Comparison of ENCODE assay signal across 26 cellular contexts in the genomic region with DNA sequence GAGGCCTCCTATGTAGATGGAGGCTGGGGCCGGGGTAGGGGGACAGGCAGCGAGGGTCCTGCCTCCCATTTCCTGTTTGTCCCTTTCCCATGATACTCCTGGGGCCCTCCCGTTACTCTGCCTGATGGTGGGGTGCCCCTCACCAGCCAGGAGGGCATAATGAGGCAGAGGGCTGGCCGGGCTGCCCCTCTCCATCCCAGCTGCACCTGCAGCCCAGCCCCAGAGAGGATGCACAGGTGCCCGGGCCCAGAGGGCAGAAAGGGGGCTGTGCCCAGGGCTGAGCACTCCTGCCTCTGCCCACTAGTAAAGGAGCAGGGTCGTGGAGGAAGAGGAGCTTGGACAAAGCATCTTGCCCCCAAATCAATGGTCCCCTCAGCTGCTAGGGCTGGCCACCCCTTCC.
"Had no signal": no experiment of that assay in that cellular context is flagged by ENCODE, and none has a peak within 500 bp of the region (broad histone marks: within the 10 kb centered on the region; RNA-seq: fewer than 3 reads in every experiment).

No MANE protein-coding gene starts in this region.

- H3K9me3 ChIP-seq: colonic mucosa, esophagus squamous epithelium, lower lobe of right lung, neutrophil, spleen, testis, tibial artery, upper lobe of left lung had no signal

- H3K79me2 ChIP-seq: parathyroid adenoma had no signal

- DNase-seq: colonic mucosa; dermis blood vessel endothelial cell; effector memory CD8-positive, alpha-beta T cell; erythroblast; esophagus squamous epithelium; foreskin melanocyte; glutamatergic neuron; hypothalamus; left ventricle myocardium superior; lower lobe of right lung; naive thymus-derived CD8-positive, alpha-beta T cell; nephron progenitor cell; spleen; stimulated activated CD4-positive, alpha-beta T cell treated with anti-CD3 and anti-CD28 coated beads, Interleukin-4, amount 100 ng/mL, for 4 hours; stimulated activated naive CD8-positive, alpha-beta T cell treated with anti-CD3 and anti-CD28 coated beads, Interleukin-15, Interleukin-2, amounts not matched to agents 100 U/mL and 50 U/mL, for 24 hours; substantia nigra; testis; tibial artery had no signal

- H3K27ac ChIP-seq: colonic mucosa, esophagus squamous epithelium, lower lobe of right lung, neutrophil, parathyroid adenoma, skin epidermis, spleen, testis, tibial artery, upper lobe of left lung had no signal

- FAIRE-seq: endometrium, keratinocyte, urothelium cell line had no signal

- H3K4me3 ChIP-seq: colonic mucosa, esophagus squamous epithelium, lower lobe of right lung, skin epidermis, spleen, testis, tibial artery, upper lobe of left lung had no signal

- H3K27me3 ChIP-seq: colonic mucosa, testis had no signal

- H3K9ac ChIP-seq: parathyroid adenoma had no signal

- H3K4me1 ChIP-seq: colonic mucosa, lower lobe of right lung, parathyroid adenoma, testis, tibial artery, upper lobe of left lung had no signal

- H2AFZ ChIP-seq: parathyroid adenoma had no signal

- H3K36me3 ChIP-seq: colonic mucosa, esophagus squamous epithelium, lower lobe of right lung, neutrophil, spleen, tibial artery, upper lobe of left lung had no signal

- ATAC-seq: effector memory CD8-positive, alpha-beta T cell; left ventricle myocardium superior; lower lobe of right lung; naive thymus-derived CD8-positive, alpha-beta T cell; stimulated activated memory B cell treated with anti-CD40 and anti-IgM and Interleukin-4, amounts not matched to agents 10 μg/mL and 1 μg/mL and 100 μg/mL, for 72 hours; stimulated activated naive CD8-positive, alpha-beta T cell treated with anti-CD3 and anti-CD28 coated beads, Interleukin-15, Interleukin-2, amounts not matched to agents 100 U/mL and 50 U/mL, for 24 hours had no signal
